In the genomic region with DNA sequence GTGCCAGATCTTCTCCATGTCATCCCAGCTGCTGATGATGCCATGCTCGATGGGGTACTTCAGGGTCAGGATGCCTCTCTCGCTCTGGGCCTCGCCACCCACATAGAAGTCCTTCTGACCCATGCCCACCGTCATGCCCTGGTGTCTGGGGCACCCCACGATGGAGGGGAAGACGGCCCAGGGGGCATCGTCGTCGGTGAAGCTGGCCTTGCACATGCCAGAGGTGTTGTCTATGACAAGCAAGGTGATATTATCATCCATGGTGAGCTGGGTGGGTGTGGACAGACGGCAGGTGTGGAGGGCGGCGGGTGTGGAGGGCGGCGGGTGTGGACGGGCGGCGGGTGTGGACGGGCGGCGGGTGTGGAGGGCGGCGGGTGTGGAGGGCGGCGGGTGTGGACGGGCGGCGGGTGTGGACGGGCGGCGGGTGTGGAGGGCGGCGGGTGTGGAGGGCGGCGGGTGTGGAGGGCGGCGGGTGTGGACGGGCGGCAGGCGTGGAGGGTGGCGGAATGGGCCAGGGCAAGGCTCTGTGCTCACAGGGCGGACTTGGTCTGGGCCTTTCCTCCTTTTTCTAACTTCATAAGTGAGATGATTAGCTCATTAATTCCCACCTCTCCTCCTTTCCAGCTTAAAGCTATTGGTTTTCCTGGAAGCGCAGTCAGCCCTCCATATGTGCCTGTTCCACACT, we compare ENCODE assay signal across 2 cellular contexts. TPM values are rescaled to one million over a fixed set of nuclear protein-coding genes. Genes with fewer than 3 reads are reported as not detected.
"Had no signal": no experiment of that assay in that cellular context is flagged by ENCODE, and none has a peak within 500 bp of the region (broad histone marks: within the 10 kb centered on the region; RNA-seq: fewer than 3 reads in every experiment).

No MANE protein-coding gene starts in this region.

RNA-seq across cellular contexts. Expression of a gene that starts 30.8 kb away (rescaled TPM):
- total RNA-seq: M059J, NCI-H460 had no signal

RNA-seq across cellular contexts. Expression of a gene that starts 34.8 kb away (rescaled TPM):
- total RNA-seq: M059J, NCI-H460 had no signal

RNA-seq across cellular contexts. Expression of a gene that starts 48.9 kb away (rescaled TPM):
- total RNA-seq: NCI-H460 had no signal
